In the genomic region with DNA sequence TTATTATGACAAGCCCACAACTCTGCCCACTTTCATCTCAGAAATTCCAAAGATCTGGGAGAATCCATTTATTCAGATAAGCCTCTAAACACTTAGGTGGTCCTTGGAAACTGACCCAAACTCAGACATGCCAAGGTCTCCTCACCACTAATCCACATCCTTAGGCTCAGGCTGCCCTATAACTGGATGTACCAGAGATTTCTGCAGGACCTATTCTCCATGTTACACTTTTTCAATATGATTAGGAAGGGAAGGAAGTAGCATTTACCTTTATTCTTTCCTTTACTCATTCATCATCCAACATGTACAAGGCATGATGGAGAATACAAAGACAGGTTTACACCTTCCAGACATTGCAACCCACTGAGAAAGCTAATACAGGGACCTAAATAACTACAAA, we compare ENCODE assay signal across 23 cellular contexts.
DNase-seq lines count a peak whose midpoint lies in the region; ATAC-seq, FAIRE-seq and TF ChIP-seq lines count a peak whose summit lies in the region.
"Had no signal": no experiment of that assay in that cellular context is flagged by ENCODE, and none has a peak within 500 bp of the region (broad histone marks: within the 10 kb centered on the region; RNA-seq: fewer than 3 reads in every experiment).

No MANE protein-coding gene starts in this region.

- H3K27me3 Mint-ChIP-seq in activated T-cell treated with anti-CD3 and anti-CD28 coated beads, Interleukin-2, amount 50 U/mL, for 72 hours (ENCODE audit: low read depth): no peaks in the 10 kb centered on the region
- no peaks in the 10 kb centered on the region for H3K27me3 Mint-ChIP-seq in chondrocyte (ENCODE audit: low read depth)

- H3K4me1 ChIP-seq in HepG2 (ENCODE audit: insufficient read depth, low read length): peaks cover 75% of the 10 kb centered on the region
- no peaks in the 10 kb centered on the region for H3K4me1 ChIP-seq in right lobe of liver

- H3K27me3 ChIP-seq in HepG2 (ENCODE audit: control insufficient read depth in 1 of 2, insufficient read depth in 2 of 2, low read length in 2 of 2): no peaks in the 10 kb centered on the region
- H3K27me3 ChIP-seq in right lobe of liver: no peaks in the 10 kb centered on the region
- H3K27me3 ChIP-seq: BLaER1 treated with 17β-estradiol and CSF1 and Interleukin-3, amounts not matched to agents 10 nM and 100 nM had no signal

- H4K20me1 ChIP-seq in HepG2 (ENCODE audit: insufficient read depth, low read length): no peaks in the 10 kb centered on the region
- H4K20me1 ChIP-seq: BLaER1 treated with 17β-estradiol and CSF1 and Interleukin-3, amounts not matched to agents 10 nM and 100 nM had no signal

- H3K9me3 ChIP-seq in HepG2 (ENCODE audit: low read length): no peaks in the 10 kb centered on the region
- H3K9me3 ChIP-seq in right lobe of liver: no peaks in the 10 kb centered on the region
- H3K9me3 ChIP-seq: A549; BLaER1 treated with 17β-estradiol and CSF1 and Interleukin-3, amounts not matched to agents 10 nM and 100 nM had no signal

- no peak overlapping the region for H3K4me3 ChIP-seq in HepG2 (replicated peaks in 1 of 3; ENCODE audit: insufficient read depth in 1 of 3, low read depth in 2 of 3, low read length in 3 of 3)
- H3K4me3 ChIP-seq in right lobe of liver: no peak overlapping the region
- H3K4me3 ChIP-seq: A549; BLaER1 treated with 17β-estradiol and CSF1 and Interleukin-3, amounts not matched to agents 10 nM and 100 nM; GM12878 had no signal

- intact Hi-C loops in HepG2 (cut with micrococcal nuclease; ENCODE audit: unreplicated experiment): no loop called here
- intact Hi-C loops in right lobe of liver (cut with DNase I): no loop called here

- TF ChIP-seq CTCF in HepG2 (CRISPR knock-in tag; IDR thresholded peaks at IDR 0.05) (no peak), right lobe of liver (IDR thresholded peaks at IDR 0.05) (no peak), chondrocyte (IDR thresholded peaks at IDR 0.05) (no peak)

- no peak for DNase-seq in activated T-cell treated with anti-CD3 and anti-CD28 coated beads, Interleukin-2, amount 50 U/mL, for 72 hours
- DNase-seq in activated T-cell treated with anti-CD3 and anti-CD28 coated beads, Interleukin-2, amount 50 U/mL, for 48 hours: no peak
- DNase-seq in HepG2 (ENCODE audit: low spot score) (no peak), right lobe of liver (no peak), HT-29 (ENCODE audit: low spot score) (peak; percentile 69), chondrocyte (ENCODE audit: low spot score) (no peak)
- DNase-seq: AML-193; CD4-positive, alpha-beta T cell; CD8-positive, alpha-beta T cell; DMS 273 treated with DMSO at 0.1 percent for 48 hours; DMS153; DMS53; DMS79; DND-41; EL; GDM1 had no signal

- no peak overlapping the region for H2AFZ ChIP-seq in HepG2 (ENCODE audit: low read length)

- H3K27ac Mint-ChIP-seq in activated T-cell treated with anti-CD3 and anti-CD28 coated beads, Interleukin-2, amount 50 U/mL, for 72 hours: peak overlapping the region; percentile 4
- no peak overlapping the region for H3K27ac Mint-ChIP-seq in chondrocyte (ENCODE audit: unreplicated experiment)
- H3K27ac Mint-ChIP-seq: B cell; CD4-positive, alpha-beta T cell; CD8-positive, alpha-beta T cell had no signal

- peak overlapping the region; percentile 81 for H3K27ac ChIP-seq in HepG2 (ENCODE audit: extremely low read length, insufficient read depth, low read length)
- no peak overlapping the region for H3K27ac ChIP-seq in right lobe of liver
- H3K27ac ChIP-seq: 22Rv1; A549; BLaER1 treated with 17β-estradiol and CSF1 and Interleukin-3, amounts not matched to agents 10 nM and 100 nM; C4-2B had no signal

- H3K9ac ChIP-seq in HepG2 (ENCODE audit: insufficient read depth, low read depth, low read length): peak overlapping the region; percentile 33; the same call in 1 of the 2 replicates
- H3K9ac ChIP-seq: BLaER1 treated with 17β-estradiol and CSF1 and Interleukin-3, amounts not matched to agents 10 nM and 100 nM had no signal

- no TSS peak for BruUV-seq in HepG2 (replicated peaks; lab: Mats Ljungman, UMichigan)

- H3K36me3 ChIP-seq in HepG2 (replicated peaks in 1 of 2; ENCODE audit: control insufficient read depth in 1 of 2, insufficient read depth in 2 of 2, low read length in 2 of 2): no peaks in the 10 kb centered on the region
- no peaks in the 10 kb centered on the region for H3K36me3 ChIP-seq in right lobe of liver
- H3K36me3 ChIP-seq: BLaER1 treated with 17β-estradiol and CSF1 and Interleukin-3, amounts not matched to agents 10 nM and 100 nM had no signal

- no peak for TF ChIP-seq POLR2A in HepG2 (IDR thresholded peaks at IDR 0.05; ENCODE audit: insufficient read depth in 1 of 2, low read depth in 2 of 2, low read length in 2 of 2)
- TF ChIP-seq POLR2A in right lobe of liver (IDR thresholded peaks at IDR 0.05): no peak

- no peak for TF ChIP-seq RAD21 in HepG2 (CRISPR knock-in tag; IDR thresholded peaks at IDR 0.05)

- POLR2A ChIA-PET in HepG2 (lab: Yijun Ruan, JAX): interaction anchor here (0.7 to 2.3 kb wide), 9 partner anchors 14 to 227 kb away, joined by 3 to 12 read pairs (median 3); a partner anchor contains a TSS

- peak overlapping the region; percentile 59; the same call in 1 of the 2 replicates for H3K4me2 ChIP-seq in HepG2 (ENCODE audit: low read depth, low read length)
- H3K4me2 ChIP-seq: A549; BLaER1 treated with 17β-estradiol and CSF1 and Interleukin-3, amounts not matched to agents 10 nM and 100 nM had no signal

- H3K9me3 Mint-ChIP-seq in activated T-cell treated with anti-CD3 and anti-CD28 coated beads, Interleukin-2, amount 50 U/mL, for 72 hours: peaks cover 0 to 2% of the 10 kb centered on the region in 2 donors
- peaks cover 4% of the 10 kb centered on the region for H3K9me3 Mint-ChIP-seq in chondrocyte (ENCODE audit: low read depth)
- H3K9me3 Mint-ChIP-seq: CD4-positive, alpha-beta T cell; CD8-positive, alpha-beta T cell had no signal

- ATAC-seq in activated T-cell treated with anti-CD3 and anti-CD28 coated beads, Interleukin-2, amount 50 U/mL, for 72 hours (replicated peaks in 1 of 2): no peak
- ATAC-seq in HepG2 (peak; percentile 60), right lobe of liver (no peak), GM18907 (IDR thresholded peaks at IDR 0.05; ENCODE audit: unreplicated experiment) (no peak)
- ATAC-seq: A549; CD8-positive, alpha-beta T cell; GM12878 had no signal

- H3K4me1 Mint-ChIP-seq in activated T-cell treated with anti-CD3 and anti-CD28 coated beads, Interleukin-2, amount 50 U/mL, for 72 hours (ENCODE audit: low read depth): no peaks in the 10 kb centered on the region
- peaks cover 43% of the 10 kb centered on the region for H3K4me1 Mint-ChIP-seq in chondrocyte (ENCODE audit: low read depth)
- H3K4me1 Mint-ChIP-seq: B cell had no signal

- FAIRE-seq in HepG2 (lab: Jason Lieb, UNC): no peak
- FAIRE-seq: A549, GM12878 had no signal

- H3K36me3 Mint-ChIP-seq in activated T-cell treated with anti-CD3 and anti-CD28 coated beads, Interleukin-2, amount 50 U/mL, for 72 hours (ENCODE audit: insufficient read depth in 2 of 2): no peaks in the 10 kb centered on the region
- H3K36me3 Mint-ChIP-seq in chondrocyte (ENCODE audit: low read depth): no peaks in the 10 kb centered on the region
- H3K36me3 Mint-ChIP-seq: CD8-positive, alpha-beta T cell had no signal

- TF ChIP-seq EP300 in HepG2 (IDR thresholded peaks at IDR 0.05; ENCODE audit: low read depth in 2 of 2, low read length in 2 of 2) (no peak), HepG2 (CRISPR knock-in tag; IDR thresholded peaks at IDR 0.05; ENCODE audit: borderline replicate concordance) (no peak)

- CTCF ChIA-PET in HepG2 (lab: Yijun Ruan, JAX; ENCODE audit: low intra/inter-chr PET ratio, low total read pairs): no interaction called here

- H3K4me3 Mint-ChIP-seq in activated T-cell treated with anti-CD3 and anti-CD28 coated beads, Interleukin-2, amount 50 U/mL, for 72 hours: no peak overlapping the region
- H3K4me3 Mint-ChIP-seq in chondrocyte (ENCODE audit: unreplicated experiment): no peak overlapping the region
- H3K4me3 Mint-ChIP-seq: B cell; CD4-positive, alpha-beta T cell; CD8-positive, alpha-beta T cell had no signal

- no peaks in the 10 kb centered on the region for H3K79me2 ChIP-seq in HepG2 (ENCODE audit: insufficient read depth, low read length)

- in situ Hi-C loops in HepG2 (cut with HindIII; ENCODE audit: extremely low pct_ligation_motif_present, low pct_unique_long_range_greater_than_20kb): no loop called here

TF ChIP-seq in HepG2, 621 proteins besides CTCF, POLR2A, EP300 and RAD21:
- TF ChIP-seq NKX3-1 (CRISPR knock-in tag; IDR thresholded peaks at IDR 0.05): 0 out of 2 replicates have a peak, but pooled peaks have one; percentile 5
- TF ChIP-seq, protein P1, sequence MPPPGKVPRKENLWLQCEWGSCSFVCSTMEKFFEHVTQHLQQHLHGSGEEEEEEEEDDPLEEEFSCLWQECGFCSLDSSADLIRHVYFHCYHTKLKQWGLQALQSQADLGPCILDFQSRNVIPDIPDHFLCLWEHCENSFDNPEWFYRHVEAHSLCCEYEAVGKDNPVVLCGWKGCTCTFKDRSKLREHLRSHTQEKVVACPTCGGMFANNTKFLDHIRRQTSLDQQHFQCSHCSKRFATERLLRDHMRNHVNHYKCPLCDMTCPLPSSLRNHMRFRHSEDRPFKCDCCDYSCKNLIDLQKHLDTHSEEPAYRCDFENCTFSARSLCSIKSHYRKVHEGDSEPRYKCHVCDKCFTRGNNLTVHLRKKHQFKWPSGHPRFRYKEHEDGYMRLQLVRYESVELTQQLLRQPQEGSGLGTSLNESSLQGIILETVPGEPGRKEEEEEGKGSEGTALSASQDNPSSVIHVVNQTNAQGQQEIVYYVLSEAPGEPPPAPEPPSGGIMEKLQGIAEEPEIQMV (CRISPR knock-in tag; IDR thresholded peaks at IDR 0.05; ENCODE audit: low read depth): no peak
- TF ChIP-seq SOX6 (IDR thresholded peaks at IDR 0.05): no peak
- TF ChIP-seq SOX6 (CRISPR knock-in tag; IDR thresholded peaks at IDR 0.05): peak; percentile 11; the same call in 1 of the 2 replicates
